ENCODE assay signal across 2 cellular contexts in the genomic region with DNA sequence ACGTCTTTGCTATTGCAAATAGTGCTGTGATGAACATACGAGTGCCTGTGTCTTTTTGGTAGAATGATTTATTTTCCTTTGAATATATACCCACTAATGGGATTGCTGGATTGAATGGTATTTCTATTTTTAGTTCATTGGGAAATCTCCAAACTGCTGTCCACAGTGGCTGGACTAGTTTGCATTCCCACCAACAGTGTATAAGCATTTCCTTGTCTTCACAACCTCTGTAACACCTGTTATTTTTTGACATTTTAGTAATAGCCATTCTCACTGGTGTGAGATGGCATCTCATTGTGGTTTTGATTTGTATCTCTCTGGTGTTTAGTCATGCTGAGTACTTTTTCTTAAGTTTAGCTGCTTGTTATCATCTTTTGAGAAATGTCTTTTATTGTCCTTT.
TF ChIP-seq lines count a peak whose summit lies in the region.

No MANE protein-coding gene starts in this region.

TF ChIP-seq in SK-N-SH, 30 proteins besides CTCF, POLR2A, EP300 and RAD21 (continued from another document):
- TF ChIP-seq, protein P1, sequence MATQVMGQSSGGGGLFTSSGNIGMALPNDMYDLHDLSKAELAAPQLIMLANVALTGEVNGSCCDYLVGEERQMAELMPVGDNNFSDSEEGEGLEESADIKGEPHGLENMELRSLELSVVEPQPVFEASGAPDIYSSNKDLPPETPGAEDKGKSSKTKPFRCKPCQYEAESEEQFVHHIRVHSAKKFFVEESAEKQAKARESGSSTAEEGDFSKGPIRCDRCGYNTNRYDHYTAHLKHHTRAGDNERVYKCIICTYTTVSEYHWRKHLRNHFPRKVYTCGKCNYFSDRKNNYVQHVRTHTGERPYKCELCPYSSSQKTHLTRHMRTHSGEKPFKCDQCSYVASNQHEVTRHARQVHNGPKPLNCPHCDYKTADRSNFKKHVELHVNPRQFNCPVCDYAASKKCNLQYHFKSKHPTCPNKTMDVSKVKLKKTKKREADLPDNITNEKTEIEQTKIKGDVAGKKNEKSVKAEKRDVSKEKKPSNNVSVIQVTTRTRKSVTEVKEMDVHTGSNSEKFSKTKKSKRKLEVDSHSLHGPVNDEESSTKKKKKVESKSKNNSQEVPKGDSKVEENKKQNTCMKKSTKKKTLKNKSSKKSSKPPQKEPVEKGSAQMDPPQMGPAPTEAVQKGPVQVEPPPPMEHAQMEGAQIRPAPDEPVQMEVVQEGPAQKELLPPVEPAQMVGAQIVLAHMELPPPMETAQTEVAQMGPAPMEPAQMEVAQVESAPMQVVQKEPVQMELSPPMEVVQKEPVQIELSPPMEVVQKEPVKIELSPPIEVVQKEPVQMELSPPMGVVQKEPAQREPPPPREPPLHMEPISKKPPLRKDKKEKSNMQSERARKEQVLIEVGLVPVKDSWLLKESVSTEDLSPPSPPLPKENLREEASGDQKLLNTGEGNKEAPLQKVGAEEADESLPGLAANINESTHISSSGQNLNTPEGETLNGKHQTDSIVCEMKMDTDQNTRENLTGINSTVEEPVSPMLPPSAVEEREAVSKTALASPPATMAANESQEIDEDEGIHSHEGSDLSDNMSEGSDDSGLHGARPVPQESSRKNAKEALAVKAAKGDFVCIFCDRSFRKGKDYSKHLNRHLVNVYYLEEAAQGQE (IDR thresholded peaks at IDR 0.05; ENCODE audit: low read depth, low read length) = no peak
- TF ChIP-seq NRF1 (IDR thresholded peaks at IDR 0.05; ENCODE audit: low read depth, low read length) (no peak), TCF12 (IDR thresholded peaks at IDR 0.05) (peak; percentile 89), GABPA (IDR thresholded peaks at IDR 0.05; ENCODE audit: low read depth) (no peak), NFIC (IDR thresholded peaks at IDR 0.05; ENCODE audit: borderline replicate concordance) (peak; percentile 24; the same call in 1 of the 2 replicates), JUND (IDR thresholded peaks at IDR 0.05) (peak; percentile 46; the same call in 1 of the 2 replicates), ELF1 (IDR thresholded peaks at IDR 0.05) (no peak), SMC3 (IDR thresholded peaks at IDR 0.05; ENCODE audit: low read depth, low read length) (no peak)
- TF ChIP-seq, protein P2, sequence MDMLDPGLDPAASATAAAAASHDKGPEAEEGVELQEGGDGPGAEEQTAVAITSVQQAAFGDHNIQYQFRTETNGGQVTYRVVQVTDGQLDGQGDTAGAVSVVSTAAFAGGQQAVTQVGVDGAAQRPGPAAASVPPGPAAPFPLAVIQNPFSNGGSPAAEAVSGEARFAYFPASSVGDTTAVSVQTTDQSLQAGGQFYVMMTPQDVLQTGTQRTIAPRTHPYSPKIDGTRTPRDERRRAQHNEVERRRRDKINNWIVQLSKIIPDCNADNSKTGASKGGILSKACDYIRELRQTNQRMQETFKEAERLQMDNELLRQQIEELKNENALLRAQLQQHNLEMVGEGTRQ (IDR thresholded peaks at IDR 0.05; ENCODE audit: borderline replicate concordance, low read depth, low read length) = no peak
- TF ChIP-seq, protein P3, sequence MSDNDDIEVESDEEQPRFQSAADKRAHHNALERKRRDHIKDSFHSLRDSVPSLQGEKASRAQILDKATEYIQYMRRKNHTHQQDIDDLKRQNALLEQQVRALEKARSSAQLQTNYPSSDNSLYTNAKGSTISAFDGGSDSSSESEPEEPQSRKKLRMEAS (IDR thresholded peaks at IDR 0.05; ENCODE audit: low read depth) = no peak
- TF ChIP-seq, protein P4, sequence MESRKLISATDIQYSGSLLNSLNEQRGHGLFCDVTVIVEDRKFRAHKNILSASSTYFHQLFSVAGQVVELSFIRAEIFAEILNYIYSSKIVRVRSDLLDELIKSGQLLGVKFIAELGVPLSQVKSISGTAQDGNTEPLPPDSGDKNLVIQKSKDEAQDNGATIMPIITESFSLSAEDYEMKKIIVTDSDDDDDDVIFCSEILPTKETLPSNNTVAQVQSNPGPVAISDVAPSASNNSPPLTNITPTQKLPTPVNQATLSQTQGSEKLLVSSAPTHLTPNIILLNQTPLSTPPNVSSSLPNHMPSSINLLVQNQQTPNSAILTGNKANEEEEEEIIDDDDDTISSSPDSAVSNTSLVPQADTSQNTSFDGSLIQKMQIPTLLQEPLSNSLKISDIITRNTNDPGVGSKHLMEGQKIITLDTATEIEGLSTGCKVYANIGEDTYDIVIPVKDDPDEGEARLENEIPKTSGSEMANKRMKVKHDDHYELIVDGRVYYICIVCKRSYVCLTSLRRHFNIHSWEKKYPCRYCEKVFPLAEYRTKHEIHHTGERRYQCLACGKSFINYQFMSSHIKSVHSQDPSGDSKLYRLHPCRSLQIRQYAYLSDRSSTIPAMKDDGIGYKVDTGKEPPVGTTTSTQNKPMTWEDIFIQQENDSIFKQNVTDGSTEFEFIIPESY (IDR thresholded peaks at IDR 0.05; ENCODE audit: borderline replicate concordance, low read depth) = 0 out of 2 replicates have a peak, but pooled peaks have one; percentile 13
- TF ChIP-seq, protein P5, sequence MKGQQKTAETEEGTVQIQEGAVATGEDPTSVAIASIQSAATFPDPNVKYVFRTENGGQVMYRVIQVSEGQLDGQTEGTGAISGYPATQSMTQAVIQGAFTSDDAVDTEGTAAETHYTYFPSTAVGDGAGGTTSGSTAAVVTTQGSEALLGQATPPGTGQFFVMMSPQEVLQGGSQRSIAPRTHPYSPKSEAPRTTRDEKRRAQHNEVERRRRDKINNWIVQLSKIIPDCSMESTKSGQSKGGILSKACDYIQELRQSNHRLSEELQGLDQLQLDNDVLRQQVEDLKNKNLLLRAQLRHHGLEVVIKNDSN (IDR thresholded peaks at IDR 0.05; ENCODE audit: borderline replicate concordance, low read depth) = no peak

TF ChIP-seq in SK-N-SH treated with all-trans-retinoic acid at 6 μM for 48 hours, 23 proteins besides CTCF, POLR2A, EP300 and RAD21 (continued from another document):
- TF ChIP-seq, protein P6, sequence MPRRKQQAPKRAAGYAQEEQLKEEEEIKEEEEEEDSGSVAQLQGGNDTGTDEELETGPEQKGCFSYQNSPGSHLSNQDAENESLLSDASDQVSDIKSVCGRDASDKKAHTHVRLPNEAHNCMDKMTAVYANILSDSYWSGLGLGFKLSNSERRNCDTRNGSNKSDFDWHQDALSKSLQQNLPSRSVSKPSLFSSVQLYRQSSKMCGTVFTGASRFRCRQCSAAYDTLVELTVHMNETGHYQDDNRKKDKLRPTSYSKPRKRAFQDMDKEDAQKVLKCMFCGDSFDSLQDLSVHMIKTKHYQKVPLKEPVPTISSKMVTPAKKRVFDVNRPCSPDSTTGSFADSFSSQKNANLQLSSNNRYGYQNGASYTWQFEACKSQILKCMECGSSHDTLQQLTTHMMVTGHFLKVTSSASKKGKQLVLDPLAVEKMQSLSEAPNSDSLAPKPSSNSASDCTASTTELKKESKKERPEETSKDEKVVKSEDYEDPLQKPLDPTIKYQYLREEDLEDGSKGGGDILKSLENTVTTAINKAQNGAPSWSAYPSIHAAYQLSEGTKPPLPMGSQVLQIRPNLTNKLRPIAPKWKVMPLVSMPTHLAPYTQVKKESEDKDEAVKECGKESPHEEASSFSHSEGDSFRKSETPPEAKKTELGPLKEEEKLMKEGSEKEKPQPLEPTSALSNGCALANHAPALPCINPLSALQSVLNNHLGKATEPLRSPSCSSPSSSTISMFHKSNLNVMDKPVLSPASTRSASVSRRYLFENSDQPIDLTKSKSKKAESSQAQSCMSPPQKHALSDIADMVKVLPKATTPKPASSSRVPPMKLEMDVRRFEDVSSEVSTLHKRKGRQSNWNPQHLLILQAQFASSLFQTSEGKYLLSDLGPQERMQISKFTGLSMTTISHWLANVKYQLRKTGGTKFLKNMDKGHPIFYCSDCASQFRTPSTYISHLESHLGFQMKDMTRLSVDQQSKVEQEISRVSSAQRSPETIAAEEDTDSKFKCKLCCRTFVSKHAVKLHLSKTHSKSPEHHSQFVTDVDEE (CRISPR knock-in tag; IDR thresholded peaks at IDR 0.05) = no peak
- no peak for TF ChIP-seq TOX (CRISPR knock-in tag; IDR thresholded peaks at IDR 0.05; ENCODE audit: borderline replicate concordance)
